18 cellular contexts compared by ENCODE assay signal in genomic region chr3:150543531-150543930, GRCh38. TPM values are rescaled to one million over a fixed set of nuclear protein-coding genes. Genes with fewer than 3 reads are reported as not detected.
DNase-seq lines count a peak whose midpoint lies in the region; ATAC-seq, FAIRE-seq and TF ChIP-seq lines count a peak whose summit lies in the region.
"Had no signal": no experiment of that assay in that cellular context is flagged by ENCODE, and none has a peak within 500 bp of the region (broad histone marks: within the 10 kb centered on the region; RNA-seq: fewer than 3 reads in every experiment).

No MANE protein-coding gene starts in this region.

- in situ Hi-C loops in HepG2 (cut with HindIII; ENCODE audit: extremely low pct_ligation_motif_present, low pct_unique_long_range_greater_than_20kb) = no loop called here

- H3K9ac ChIP-seq in HepG2 (ENCODE audit: insufficient read depth, low read depth, low read length) = no peak overlapping the region

- POLR2A ChIA-PET in HepG2 (lab: Yijun Ruan, JAX) = no interaction called here

- peaks cover 17% of the 10 kb centered on the region; the same call in 1 of the 2 replicates for H4K20me1 ChIP-seq in HepG2 (ENCODE audit: insufficient read depth, low read length)

- H3K36me3 Mint-ChIP-seq in osteocyte (ENCODE audit: unreplicated experiment) = peaks cover 26% of the 10 kb centered on the region

- TF ChIP-seq EP300 in HepG2 (IDR thresholded peaks at IDR 0.05; ENCODE audit: low read depth in 2 of 2, low read length in 2 of 2) (no peak), HepG2 (CRISPR knock-in tag; IDR thresholded peaks at IDR 0.05; ENCODE audit: borderline replicate concordance) (no peak)

- H3K4me3 ChIP-seq in HepG2 (replicated peaks in 1 of 3; ENCODE audit: insufficient read depth in 1 of 3, low read depth in 2 of 3, low read length in 3 of 3) (no peak overlapping the region), right lobe of liver (no peak overlapping the region)
- H3K4me3 ChIP-seq: lung, Peyer's patch had no signal

- no peak overlapping the region for H3K27ac Mint-ChIP-seq in osteocyte (ENCODE audit: unreplicated experiment)
- H3K27ac Mint-ChIP-seq: activated B cell treated with CpG ODN at 0.5 μM for 24 hours had no signal

- intact Hi-C loops in HepG2 (cut with micrococcal nuclease; ENCODE audit: unreplicated experiment) (loop anchor here (10.0 kb wide), 1 partner anchor 161 kb away; the partner anchor contains the start of gene ERICH6), right lobe of liver (cut with DNase I) (no loop called here)

- H3K36me3 ChIP-seq in HepG2 (replicated peaks in 1 of 2; ENCODE audit: control insufficient read depth in 1 of 2, insufficient read depth in 2 of 2, low read length in 2 of 2) (peaks cover 2 to 12% of the 10 kb centered on the region in 2 experiments; a peak in 3 of 5 replicates), right lobe of liver (peaks cover 0 to 23% (median 6%) of the 10 kb centered on the region in 4 donors)

- H3K79me2 ChIP-seq in HepG2 (ENCODE audit: insufficient read depth, low read length) = peaks cover 55% of the 10 kb centered on the region

- H3K27me3 ChIP-seq in HepG2 (ENCODE audit: control insufficient read depth in 1 of 2, insufficient read depth in 2 of 2, low read length in 2 of 2) (peaks cover 0 to 7% of the 10 kb centered on the region in 2 experiments; a peak in 1 of 5 replicates), right lobe of liver (no peaks in the 10 kb centered on the region)
- H3K27me3 ChIP-seq: dorsolateral prefrontal cortex, neutrophil, Peyer's patch had no signal

- CTCF ChIA-PET in HepG2 (lab: Yijun Ruan, JAX; ENCODE audit: low intra/inter-chr PET ratio, low total read pairs) = no interaction called here

- no peak for TF ChIP-seq CTCF in HepG2 (CRISPR knock-in tag; IDR thresholded peaks at IDR 0.05)
- TF ChIP-seq CTCF in right lobe of liver (IDR thresholded peaks at IDR 0.05) = no peak
- no peak for TF ChIP-seq CTCF in VCaP (conservative IDR thresholded peaks at IDR 0.05)
- TF ChIP-seq CTCF in osteocyte (IDR thresholded peaks at IDR 0.05) = no peak

- H3K27ac ChIP-seq in HepG2 (ENCODE audit: extremely low read length, insufficient read depth, low read length) (no peak overlapping the region), right lobe of liver (no peak overlapping the region), VCaP (peak overlapping the region; percentile 97)

- H3K27me3 Mint-ChIP-seq in osteocyte (ENCODE audit: unreplicated experiment) = no peaks in the 10 kb centered on the region
- H3K27me3 Mint-ChIP-seq: activated B cell treated with CpG ODN at 0.5 μM for 24 hours; stimulated activated naive CD8-positive, alpha-beta T cell treated with anti-CD3 and anti-CD28 coated beads, Interleukin-15, amount 100 ng/mL, for 72 hours had no signal

- peak in 1 of 2 experiments; percentile 12; a peak in 2 of 4 replicates for TF ChIP-seq POLR2A in HepG2 (IDR thresholded peaks at IDR 0.05; ENCODE audit: insufficient read depth in 1 of 2, low read depth in 2 of 2, low read length in 2 of 2)
- no peak for TF ChIP-seq POLR2A in right lobe of liver (IDR thresholded peaks at IDR 0.05)

- FAIRE-seq in HepG2 (lab: Jason Lieb, UNC) = no peak

- H3K9me3 ChIP-seq in HepG2 (ENCODE audit: low read length) (no peaks in the 10 kb centered on the region), right lobe of liver (no peaks in the 10 kb centered on the region)
- H3K9me3 ChIP-seq: neutrophil, Peyer's patch had no signal

- BruUV-seq in HepG2 (replicated peaks; lab: Mats Ljungman, UMichigan) = no TSS peak

- peaks cover 32% of the 10 kb centered on the region for H3K4me1 Mint-ChIP-seq in osteocyte (ENCODE audit: unreplicated experiment)

- no peak for TF ChIP-seq RAD21 in HepG2 (CRISPR knock-in tag; IDR thresholded peaks at IDR 0.05)

- 94% methylated on average over 2 of the region's 2 CpGs for WGBS in HepG2 (ENCODE audit: low lambda C conversion rate)
- 65% methylated on average over 2 of the region's 2 CpGs for WGBS in right lobe of liver (ENCODE audit: insufficient coverage, low coverage, low lambda C conversion rate, missing lambda C conversion rate)

- H3K9me3 Mint-ChIP-seq in osteocyte (ENCODE audit: unreplicated experiment) = no peaks in the 10 kb centered on the region
- H3K9me3 Mint-ChIP-seq: activated B cell treated with CpG ODN at 0.5 μM for 24 hours; stimulated activated naive CD8-positive, alpha-beta T cell treated with anti-CD3 and anti-CD28 coated beads, Interleukin-15, amount 100 ng/mL, for 72 hours had no signal

- H3K4me1 ChIP-seq in HepG2 (ENCODE audit: insufficient read depth, low read length) (peaks cover 34% of the 10 kb centered on the region), right lobe of liver (peaks cover 0 to 26% (median 3%) of the 10 kb centered on the region in 4 donors)

- no peak overlapping the region for H2AFZ ChIP-seq in HepG2 (ENCODE audit: low read length)

- DNase-seq in HepG2 (ENCODE audit: low spot score) = no peak
- DNase-seq in right lobe of liver = no peak
- peak; percentile 8 for DNase-seq in fibroblast of peridontal ligament (ENCODE audit: extremely low read depth)
- DNase-seq in iPS-NIHi11 (ENCODE audit: low spot score) = no peak
- DNase-seq in osteocyte (ENCODE audit: extremely low spot score, unreplicated experiment) = no peak
- DNase-seq in activated gamma-delta T cell (lab: John Stamatoyannopoulos, UW) = no peak
- DNase-seq: activated B cell treated with CpG ODN at 0.5 μM for 24 hours; aorta; dorsolateral prefrontal cortex; Kasumi-1; NCI-H187; NCI-H524 treated with DMSO at 0.1 percent for 48 hours; Peyer's patch; stimulated activated naive CD8-positive, alpha-beta T cell treated with anti-CD3 and anti-CD28 coated beads, Interleukin-15, amount 100 ng/mL, for 72 hours had no signal

- H3K4me3 Mint-ChIP-seq in osteocyte (ENCODE audit: unreplicated experiment) = no peak overlapping the region
- H3K4me3 Mint-ChIP-seq: activated B cell treated with CpG ODN at 0.5 μM for 24 hours had no signal

- peak overlapping the region; percentile 67 for H3K4me2 ChIP-seq in HepG2 (ENCODE audit: low read depth, low read length)

- ATAC-seq in HepG2 (no peak), right lobe of liver (no peak), GM21529 (IDR thresholded peaks at IDR 0.05; ENCODE audit: unreplicated experiment) (no peak)
- ATAC-seq: stimulated activated naive CD8-positive, alpha-beta T cell treated with anti-CD3 and anti-CD28 coated beads, Interleukin-15, amount 100 ng/mL, for 72 hours had no signal

RNA-seq across cellular contexts. Expression of gene SERP1, which starts 2.8 kb away (rescaled TPM):
- 95.0 and 108 TPM in 2 replicates for total RNA-seq in HepG2 (2016; rRNA removed; fragmentation: Illumina TruSeq; extraction: Trizol)
- 22.2 and 26.3 TPM in 2 replicates for total RNA-seq in HepG2 (2016; cell fraction: cytosol; rRNA removed; fragmentation: Illumina TruSeq; extraction: Trizol; ENCODE audit: low read depth)
- total RNA-seq in HepG2 (2016; cell fraction: insoluble cytoplasmic fraction; rRNA removed; fragmentation: Illumina TruSeq; extraction: Trizol) = 93.6 and 108 TPM in 2 replicates
- total RNA-seq in HepG2 (2016; cell fraction: membrane; rRNA removed; fragmentation: Illumina TruSeq; extraction: Trizol) = 57.6 and 60.7 TPM in 2 replicates
- 58.9 and 66.1 TPM in 2 replicates for total RNA-seq in HepG2 (2016; cell fraction: nucleus; rRNA removed; fragmentation: Illumina TruSeq; extraction: Trizol)
- polyA plus RNA-seq in HepG2 (2011; rRNA removed) = 51.5 and 61.2 TPM in 2 replicates
- 46.7 and 75.3 TPM in 2 replicates for polyA plus RNA-seq in HepG2 (2011; cell fraction: cytosol; rRNA removed)
- 65.0 and 72.2 TPM in 2 replicates for polyA plus RNA-seq in HepG2 (2011; cell fraction: nucleus; rRNA removed)
- polyA plus RNA-seq in HepG2 (2012) = 73.8 and 75.7 TPM in 2 replicates
- polyA plus RNA-seq in HepG2 (2016; cell fraction: cytosol; fragmentation: Illumina TruSeq; extraction: Trizol; ENCODE audit: low read depth) = 27.5 and 29.5 TPM in 2 replicates
- polyA plus RNA-seq in HepG2 (2016; cell fraction: insoluble cytoplasmic fraction; fragmentation: Illumina TruSeq; extraction: Trizol; ENCODE audit: low read depth) = 132 and 136 TPM in 2 replicates
- polyA plus RNA-seq in HepG2 (2016; cell fraction: membrane; fragmentation: Illumina TruSeq; extraction: Trizol; ENCODE audit: low read depth) = 45.6 and 47.4 TPM in 2 replicates
- 69.2 and 72.9 TPM in 2 replicates for polyA plus RNA-seq in HepG2 (2016; cell fraction: nucleus; fragmentation: Illumina TruSeq; extraction: Trizol; ENCODE audit: insufficient read depth, low read depth)
- 42.6 and 90.0 TPM in 2 replicates for polyA minus RNA-seq in HepG2 (2011; rRNA and poly(A)+ RNA removed; ENCODE audit: low replicate concordance)
- polyA minus RNA-seq in HepG2 (2011; cell fraction: cytosol; rRNA and poly(A)+ RNA removed) = 66.9 and 87.4 TPM in 2 replicates
- polyA minus RNA-seq in HepG2 (2011; cell fraction: nucleus; rRNA and poly(A)+ RNA removed) = 99.8 and 106 TPM in 2 replicates
- total RNA-seq in right lobe of liver = 100 to 1,000 TPM in 2 of 6 experiments, 10 to 100 TPM in 4; 65.6 to 367 (median 92.4) TPM
- 81.3 and 82.1 TPM in 2 replicates for total RNA-seq in osteocyte

RNA-seq across cellular contexts. Expression of gene EIF2A, which starts 3.1 kb away (rescaled TPM):
- total RNA-seq in HepG2 (2016; rRNA removed; fragmentation: Illumina TruSeq; extraction: Trizol) = 124 and 181 TPM in 2 replicates
- 107 and 124 TPM in 2 replicates for total RNA-seq in HepG2 (2016; cell fraction: cytosol; rRNA removed; fragmentation: Illumina TruSeq; extraction: Trizol; ENCODE audit: low read depth)
- total RNA-seq in HepG2 (2016; cell fraction: insoluble cytoplasmic fraction; rRNA removed; fragmentation: Illumina TruSeq; extraction: Trizol) = 129 and 176 TPM in 2 replicates
- total RNA-seq in HepG2 (2016; cell fraction: membrane; rRNA removed; fragmentation: Illumina TruSeq; extraction: Trizol) = 181 and 205 TPM in 2 replicates
- total RNA-seq in HepG2 (2016; cell fraction: nucleus; rRNA removed; fragmentation: Illumina TruSeq; extraction: Trizol) = 96.9 and 98.8 TPM in 2 replicates
- polyA plus RNA-seq in HepG2 (2011; rRNA removed) = 90.5 and 139 TPM in 2 replicates
- polyA plus RNA-seq in HepG2 (2011; cell fraction: cytosol; rRNA removed) = 126 and 136 TPM in 2 replicates
- polyA plus RNA-seq in HepG2 (2011; cell fraction: nucleus; rRNA removed) = 75.2 and 76.2 TPM in 2 replicates
- 133 and 143 TPM in 2 replicates for polyA plus RNA-seq in HepG2 (2012)
- polyA plus RNA-seq in HepG2 (2016; cell fraction: cytosol; fragmentation: Illumina TruSeq; extraction: Trizol; ENCODE audit: low read depth) = 83.6 and 86.7 TPM in 2 replicates
- polyA plus RNA-seq in HepG2 (2016; cell fraction: insoluble cytoplasmic fraction; fragmentation: Illumina TruSeq; extraction: Trizol; ENCODE audit: low read depth) = 148 and 159 TPM in 2 replicates
- 122 and 150 TPM in 2 replicates for polyA plus RNA-seq in HepG2 (2016; cell fraction: membrane; fragmentation: Illumina TruSeq; extraction: Trizol; ENCODE audit: low read depth)
- 123 and 128 TPM in 2 replicates for polyA plus RNA-seq in HepG2 (2016; cell fraction: nucleus; fragmentation: Illumina TruSeq; extraction: Trizol; ENCODE audit: insufficient read depth, low read depth)
- 53.6 and 75.5 TPM in 2 replicates for polyA minus RNA-seq in HepG2 (2011; rRNA and poly(A)+ RNA removed; ENCODE audit: low replicate concordance)
- 112 and 145 TPM in 2 replicates for polyA minus RNA-seq in HepG2 (2011; cell fraction: cytosol; rRNA and poly(A)+ RNA removed)
- 134 and 155 TPM in 2 replicates for polyA minus RNA-seq in HepG2 (2011; cell fraction: nucleus; rRNA and poly(A)+ RNA removed)
- total RNA-seq in right lobe of liver = 10 to 100 TPM; 29.8 to 89.9 (median 39.4) TPM
- total RNA-seq in osteocyte = 66.5 and 67.7 TPM in 2 replicates

RNA-seq across cellular contexts. Expression of gene SELENOT, which starts 59.6 kb away (rescaled TPM):
- 106 and 122 TPM in 2 replicates for total RNA-seq in HepG2 (2016; rRNA removed; fragmentation: Illumina TruSeq; extraction: Trizol)
- total RNA-seq in HepG2 (2016; cell fraction: cytosol; rRNA removed; fragmentation: Illumina TruSeq; extraction: Trizol; ENCODE audit: low read depth) = 22.6 and 24.8 TPM in 2 replicates
- total RNA-seq in HepG2 (2016; cell fraction: insoluble cytoplasmic fraction; rRNA removed; fragmentation: Illumina TruSeq; extraction: Trizol) = 109 and 124 TPM in 2 replicates
- total RNA-seq in HepG2 (2016; cell fraction: membrane; rRNA removed; fragmentation: Illumina TruSeq; extraction: Trizol) = 57.8 and 63.8 TPM in 2 replicates
- total RNA-seq in HepG2 (2016; cell fraction: nucleus; rRNA removed; fragmentation: Illumina TruSeq; extraction: Trizol) = 67.7 and 88.4 TPM in 2 replicates
- 234 and 273 TPM in 2 replicates for polyA plus RNA-seq in HepG2 (2011; rRNA removed)
- 115 and 155 TPM in 2 replicates for polyA plus RNA-seq in HepG2 (2011; cell fraction: cytosol; rRNA removed)
- 44.2 and 52.8 TPM in 2 replicates for polyA plus RNA-seq in HepG2 (2011; cell fraction: nucleus; rRNA removed)
- polyA plus RNA-seq in HepG2 (2012) = 41.0 and 52.5 TPM in 2 replicates
- 10.6 and 12.5 TPM in 2 replicates for polyA plus RNA-seq in HepG2 (2016; cell fraction: cytosol; fragmentation: Illumina TruSeq; extraction: Trizol; ENCODE audit: low read depth)
- 86.8 and 91.6 TPM in 2 replicates for polyA plus RNA-seq in HepG2 (2016; cell fraction: insoluble cytoplasmic fraction; fragmentation: Illumina TruSeq; extraction: Trizol; ENCODE audit: low read depth)
- polyA plus RNA-seq in HepG2 (2016; cell fraction: membrane; fragmentation: Illumina TruSeq; extraction: Trizol; ENCODE audit: low read depth) = 39.2 and 39.5 TPM in 2 replicates
- 107 and 110 TPM in 2 replicates for polyA plus RNA-seq in HepG2 (2016; cell fraction: nucleus; fragmentation: Illumina TruSeq; extraction: Trizol; ENCODE audit: insufficient read depth, low read depth)
- 144 and 312 TPM in 2 replicates for polyA minus RNA-seq in HepG2 (2011; rRNA and poly(A)+ RNA removed; ENCODE audit: low replicate concordance)
- polyA minus RNA-seq in HepG2 (2011; cell fraction: cytosol; rRNA and poly(A)+ RNA removed) = 62.6 and 74.9 TPM in 2 replicates
- 42.1 and 48.0 TPM in 2 replicates for polyA minus RNA-seq in HepG2 (2011; cell fraction: nucleus; rRNA and poly(A)+ RNA removed)
- total RNA-seq in right lobe of liver = 10 to 100 TPM; 51.1 to 72.8 (median 63.4) TPM
- total RNA-seq in osteocyte = 67.9 and 76.1 TPM in 2 replicates
